Comparison of ENCODE assay signal across 19 cellular contexts in genomic region chr1:27237112-27237511, GRCh38. TPM values are rescaled to one million over a fixed set of nuclear protein-coding genes. Genes with fewer than 3 reads are reported as not detected.
A peak's percentile ranks its signal among the peaks of the same experiment; 100 is the strongest.
DNase-seq lines count a peak whose midpoint lies in the region; ATAC-seq, FAIRE-seq and TF ChIP-seq lines count a peak whose summit lies in the region.
"Had no signal": no experiment of that assay in that cellular context is flagged by ENCODE, and none has a peak within 500 bp of the region (broad histone marks: within the 10 kb centered on the region; RNA-seq: fewer than 3 reads in every experiment).

No MANE protein-coding gene starts in this region.

- no peak for TF ChIP-seq POLR2A in A549 (IDR thresholded peaks at IDR 0.05; ENCODE audit: low read length)
- TF ChIP-seq POLR2A in GM12878 (IDR thresholded peaks at IDR 0.05; ENCODE audit: low read depth, low read length) = no peak

- H3K4me2 ChIP-seq in A549 = no peak overlapping the region
- H3K4me2 ChIP-seq in GM12878 (ENCODE audit: control insufficient read depth, insufficient read depth) = 0 out of 2 replicates have a peak overlapping the region, but pooled peaks have one; percentile 17
- no peak overlapping the region for H3K4me2 ChIP-seq in GM23338

- H3K27me3 Mint-ChIP-seq in CD4-positive, CD25-positive, alpha-beta regulatory T cell = no peaks in the 10 kb centered on the region
- no peaks in the 10 kb centered on the region for H3K27me3 Mint-ChIP-seq in naive thymus-derived CD8-positive, alpha-beta T cell
- peaks cover 8% of the 10 kb centered on the region for H3K27me3 Mint-ChIP-seq in GM23338 (ENCODE audit: insufficient read depth, low read depth, poor library complexity)
- H3K27me3 Mint-ChIP-seq: IgD-negative memory B cell had no signal

- DNase-seq in A549 (ENCODE audit: low read depth in 1 of 2, low spot score in 1 of 2) = no peak
- DNase-seq in CD4-positive, CD25-positive, alpha-beta regulatory T cell = no peak
- no peak for DNase-seq in GM12878 (ENCODE audit: low read depth, low spot score)
- DNase-seq in naive thymus-derived CD8-positive, alpha-beta T cell = no peak
- no peak for DNase-seq in H7
- DNase-seq in GM23338 (ENCODE audit: low spot score) = no peak
- DNase-seq in SHP77 treated with DMSO at 0.1 percent for 48 hours (lab: John Stamatoyannopoulos, UW) = no peak
- DNase-seq: AML-193, DMS 273 treated with DMSO at 0.1 percent for 48 hours, NCI-H1092 treated with DMSO at 0.1 percent for 48 hours, NCI-H1694, NCI-H2107, NCI-H226, NCI-H526 treated with DMSO at 0.1 percent for 48 hours had no signal

- SMC1A ChIA-PET in GM12878 (lab: Charles Lee; ENCODE audit: uncharacterized antibody, unreplicated experiment) = interaction anchor here (1.6 to 4.5 kb wide), 3 partner anchors 14 to 30 kb away, joined by 5 to 21 read pairs (median 5); no protein-coding TSS in a partner anchor

- TF ChIP-seq EP300 in A549 (IDR thresholded peaks at IDR 0.05) (no peak), GM12878 (IDR thresholded peaks at IDR 0.05; ENCODE audit: borderline replicate concordance in 1 of 2, control insufficient read depth in 1 of 2, low read depth in 2 of 2, low read length in 2 of 2) (no peak)

- WGBS in A549 (ENCODE audit: missing lambda C conversion rate) = 92% methylated on average over 4 of the region's 4 CpGs
- 99% methylated on average over 4 of the region's 4 CpGs for WGBS in GM12878 (ENCODE audit: insufficient coverage, insufficient replicate concordance, low lambda C conversion rate, missing lambda C conversion rate)

- BruUV-seq in GM12878 (replicated peaks; lab: Mats Ljungman, UMichigan) = no TSS peak

- H3K4me1 Mint-ChIP-seq in CD4-positive, CD25-positive, alpha-beta regulatory T cell = peaks cover 15 to 47% (median 33%) of the 10 kb centered on the region in 4 donors
- H3K4me1 Mint-ChIP-seq in naive thymus-derived CD8-positive, alpha-beta T cell = peaks cover 30 to 49% (median 41%) of the 10 kb centered on the region in 4 donors
- peaks cover 16% of the 10 kb centered on the region for H3K4me1 Mint-ChIP-seq in GM23338

- CTCF ChIA-PET in A549 (lab: Yijun Ruan, JAX) = interaction anchor here (0.5 to 1.7 kb wide), 3 partner anchors 47 to 593 kb away, joined by 3 to 5 read pairs (median 4); no protein-coding TSS in a partner anchor
- CTCF ChIA-PET in GM12878 (lab: Yijun Ruan, JAX) = interaction anchor here (1.0 to 1.5 kb wide), 2 partner anchors 15 to 63 kb away, joined by 3 read pairs; no protein-coding TSS in a partner anchor

- POLR2A ChIA-PET in A549 (lab: Yijun Ruan, JAX) = no interaction called here
- POLR2A ChIA-PET in GM12878 (lab: Charles Lee) = interaction anchor here (1.4 to 1.6 kb wide), 2 partner anchors 15 to 17 kb away, joined by 5 to 9 read pairs; no protein-coding TSS in a partner anchor
- POLR2A ChIA-PET in naive thymus-derived CD8-positive, alpha-beta T cell (lab: Charles Lee) = interaction anchor here (0.7 kb wide), 1 partner anchor 162 kb away, joined by 3 read pairs; no protein-coding TSS in a partner anchor

- TF ChIP-seq RAD21 in A549 (conservative IDR thresholded peaks at IDR 0.05 in 1 of 2, IDR thresholded peaks at IDR 0.05 in 1 of 2) (no peak), GM12878 (IDR thresholded peaks at IDR 0.05; ENCODE audit: insufficient read depth, low read depth, low read length) (no peak)

- H3K9me3 ChIP-seq in A549 (no peaks in the 10 kb centered on the region), GM12878 (replicated peaks; ENCODE audit: control insufficient read depth, insufficient read depth, low read length) (no peaks in the 10 kb centered on the region)
- no peaks in the 10 kb centered on the region for H3K9me3 ChIP-seq in CD4-positive, CD25-positive, alpha-beta regulatory T cell (ENCODE audit: control insufficient read depth in 2 of 2, low read length in 2 of 2)
- H3K9me3 ChIP-seq: SJSA1 had no signal

- H3K4me3 ChIP-seq in A549 = no peak overlapping the region
- no peak overlapping the region for H3K4me3 ChIP-seq in CD4-positive, CD25-positive, alpha-beta regulatory T cell (ENCODE audit: low read depth, low read length)
- H3K4me3 ChIP-seq in GM12878 = no peak overlapping the region
- H3K4me3 ChIP-seq in H7 (ENCODE audit: insufficient read depth, low read depth, low read length) = no peak overlapping the region
- no peak overlapping the region for H3K4me3 ChIP-seq in GM23338
- H3K4me3 ChIP-seq: SJSA1 had no signal

- H4K20me1 ChIP-seq in GM12878 (ENCODE audit: control insufficient read depth, insufficient read depth) (no peaks in the 10 kb centered on the region), GM23338 (replicated peaks; ENCODE audit: insufficient read depth) (no peaks in the 10 kb centered on the region; the same call in 1 of the 2 replicates)

- RAD21 ChIA-PET in GM12878 (lab: Charles Lee; ENCODE audit: unreplicated experiment) = no interaction called here

- intact Hi-C loops in GM12878 (cut with micrococcal nuclease; ENCODE audit: unreplicated experiment) = no loop called here

- H3K4me1 ChIP-seq in A549 = peaks cover 8% of the 10 kb centered on the region; the same call in 2 of the 3 replicates
- H3K4me1 ChIP-seq in CD4-positive, CD25-positive, alpha-beta regulatory T cell (ENCODE audit: control insufficient read depth, insufficient read depth, low read length, poor library complexity, severe bottlenecking) = peaks cover 26% of the 10 kb centered on the region
- H3K4me1 ChIP-seq in GM12878 (ENCODE audit: control insufficient read depth, insufficient read depth, low read length) = peaks cover 12% of the 10 kb centered on the region
- peaks cover 9% of the 10 kb centered on the region for H3K4me1 ChIP-seq in GM23338 (ENCODE audit: insufficient read depth)

- H3K4me3 Mint-ChIP-seq in CD4-positive, CD25-positive, alpha-beta regulatory T cell = peak overlapping the region; percentile 52 to 63 (median 56)
- peak overlapping the region in 7 of 10 donors; percentile 11 to 36 (median 32) for H3K4me3 Mint-ChIP-seq in naive thymus-derived CD8-positive, alpha-beta T cell
- no peak overlapping the region for H3K4me3 Mint-ChIP-seq in GM23338

- in situ Hi-C loops in GM12878 (cut with MboI) = no loop called here

- peaks cover 4% of the 10 kb centered on the region for H3K36me3 Mint-ChIP-seq in CD4-positive, CD25-positive, alpha-beta regulatory T cell
- peaks cover 0 to 5% (median 2%) of the 10 kb centered on the region in 3 donors for H3K36me3 Mint-ChIP-seq in naive thymus-derived CD8-positive, alpha-beta T cell
- H3K36me3 Mint-ChIP-seq in GM23338 (ENCODE audit: low read depth) = no peaks in the 10 kb centered on the region
- H3K36me3 Mint-ChIP-seq: IgD-negative memory B cell had no signal

- H3K9ac ChIP-seq in GM12878 (ENCODE audit: control insufficient read depth, insufficient read depth, low read length) = no peak overlapping the region

- FAIRE-seq in A549 (lab: Jason Lieb, UNC) (no peak), GM12878 (lab: Jason Lieb, UNC) (no peak)
- FAIRE-seq: H1 had no signal

- H3K79me2 ChIP-seq in GM12878 (ENCODE audit: control insufficient read depth, insufficient read depth, low read length) (peaks cover 18% of the 10 kb centered on the region), GM23338 (replicated peaks; ENCODE audit: insufficient read depth) (0 out of 2 replicates have a peak, but pooled peaks cover 4% of the 10 kb centered on the region)

- H3F3A ChIP-seq in GM23338 (replicated peaks; ENCODE audit: low read depth) = 0 out of 2 replicates have a peak, but pooled peaks cover 6% of the 10 kb centered on the region

- TF ChIP-seq CTCF in A549 (IDR thresholded peaks at IDR 0.05) (no peak), GM12878 (IDR thresholded peaks at IDR 0.05 in 2 of 3, conservative IDR thresholded peaks at IDR 0.05 in 1 of 3; ENCODE audit: control insufficient read depth in 2 of 3, extremely low read depth in 1 of 3, insufficient read depth in 1 of 3, low read depth in 3 of 3, low read length in 3 of 3) (no peak), GM23338 (conservative IDR thresholded peaks at IDR 0.05; ENCODE audit: low read depth in 2 of 2) (no peak)

- H3K36me3 ChIP-seq in CD4-positive, CD25-positive, alpha-beta regulatory T cell (ENCODE audit: control insufficient read depth, insufficient read depth, low read length) = no peaks in the 10 kb centered on the region
- H3K36me3 ChIP-seq in GM12878 (ENCODE audit: control insufficient read depth in 2 of 2, insufficient read depth in 2 of 2, low read length in 1 of 2) (no peaks in the 10 kb centered on the region), H7 (replicated peaks; ENCODE audit: control insufficient read depth, insufficient read depth, low read length) (no peaks in the 10 kb centered on the region), GM23338 (ENCODE audit: insufficient read depth) (no peaks in the 10 kb centered on the region)
- H3K36me3 ChIP-seq: SJSA1 had no signal

- no peak for ATAC-seq in A549
- no peak for ATAC-seq in CD4-positive, CD25-positive, alpha-beta regulatory T cell (ENCODE audit: low read depth in 2 of 2)
- ATAC-seq in GM12878 = no peak
- ATAC-seq in naive thymus-derived CD8-positive, alpha-beta T cell = no peak
- ATAC-seq in GM23338 = no peak
- ATAC-seq in HG02885 (IDR thresholded peaks at IDR 0.05; ENCODE audit: poor library complexity, unreplicated experiment) = no peak

- H3K27ac ChIP-seq in A549 (no peak overlapping the region), GM12878 (ENCODE audit: control insufficient read depth, insufficient read depth) (no peak overlapping the region), GM23338 (ENCODE audit: low read depth) (no peak overlapping the region)
- no peak overlapping the region for H3K27ac ChIP-seq in CD4-positive, CD25-positive, alpha-beta regulatory T cell (ENCODE audit: insufficient read depth, low read length, poor library complexity, severe bottlenecking)
- H3K27ac ChIP-seq: RWPE1, SJSA1 had no signal

- no peaks in the 10 kb centered on the region for H3K27me3 ChIP-seq in CD4-positive, CD25-positive, alpha-beta regulatory T cell (ENCODE audit: control insufficient read depth, insufficient read depth, low read length)
- no peaks in the 10 kb centered on the region for H3K27me3 ChIP-seq in GM12878 (replicated peaks in 1 of 2; ENCODE audit: control insufficient read depth in 2 of 2, insufficient read depth in 2 of 2, low read length in 1 of 2)
- no peaks in the 10 kb centered on the region for H3K27me3 ChIP-seq in H7 (ENCODE audit: control insufficient read depth, insufficient read depth, low read length)
- peaks cover 11% of the 10 kb centered on the region; the same call in 1 of the 2 replicates for H3K27me3 ChIP-seq in GM23338 (ENCODE audit: insufficient read depth)
- H3K27me3 ChIP-seq: SJSA1 had no signal

- H3K27ac Mint-ChIP-seq in CD4-positive, CD25-positive, alpha-beta regulatory T cell = no peak overlapping the region
- peak overlapping the region in 4 of 10 donors; percentile 43 to 66 (median 50) for H3K27ac Mint-ChIP-seq in naive thymus-derived CD8-positive, alpha-beta T cell
- H3K27ac Mint-ChIP-seq in GM23338 = no peak overlapping the region

- H3K9me3 Mint-ChIP-seq in CD4-positive, CD25-positive, alpha-beta regulatory T cell = no peaks in the 10 kb centered on the region
- H3K9me3 Mint-ChIP-seq in naive thymus-derived CD8-positive, alpha-beta T cell = peaks cover 0 to 1% (median 0%) of the 10 kb centered on the region in 9 donors
- H3K9me3 Mint-ChIP-seq in GM23338 = no peaks in the 10 kb centered on the region; the same call in 2 of the 3 replicates
- H3K9me3 Mint-ChIP-seq: IgD-negative memory B cell had no signal

- no peaks in the 10 kb centered on the region for H3K9me2 ChIP-seq in GM23338 (ENCODE audit: insufficient read depth)

- H2AFZ ChIP-seq in GM12878 (ENCODE audit: control insufficient read depth, low read depth, low read length) = no peak overlapping the region
- no peak overlapping the region for H2AFZ ChIP-seq in GM23338

RNA-seq across cellular contexts. Expression of gene WDTC1, which starts 2.7 kb away (rescaled TPM):
- polyA plus RNA-seq in A549 (2011; rRNA removed) = 3.8 and 4.0 TPM in 2 replicates
- 2.9 and 4.3 TPM in 2 replicates for polyA plus RNA-seq in A549 (2012; cell fraction: cytosol; rRNA removed)
- polyA plus RNA-seq in A549 (2012; cell fraction: nucleus; rRNA removed) = 4.0 and 4.3 TPM in 2 replicates
- 6.0 to 7.8 TPM (median 6.9 TPM) in 3 replicates for polyA plus RNA-seq in A549 (2017; fragmentation: RNase III; extraction: RNeasy Plus Mini Kit Qiagen cat#74134 plus additional on column Dnase treatment)
- polyA minus RNA-seq in A549 (2011; rRNA and poly(A)+ RNA removed) = 6.2 and 6.6 TPM in 2 replicates
- total RNA-seq in CD4-positive, CD25-positive, alpha-beta regulatory T cell = 46.1 TPM
- polyA plus RNA-seq in CD4-positive, CD25-positive, alpha-beta regulatory T cell = 1 to 10 TPM; 3.3 to 5.9 (median 5.5) TPM
- 17.9 and 20.5 TPM in 2 replicates for total RNA-seq in GM12878 (2013; cell fraction: nucleolus; rRNA removed)
- total RNA-seq in GM12878 (2014; rRNA removed) = 14.2 and 15.4 TPM in 2 replicates
- total RNA-seq in GM12878 (2014; rRNA removed; fragmentation: Illumina TruSeq; extraction: Trizol) = 8.0 and 8.2 TPM in 2 replicates
- 28.7 and 30.3 TPM in 2 replicates for total RNA-seq in GM12878 (2021)
- polyA plus RNA-seq in GM12878 (2011; ENCODE audit: low read depth) = 11.8 TPM
- polyA plus RNA-seq in GM12878 (2011; rRNA removed) = 3.1 and 7.2 TPM in 2 replicates
- polyA plus RNA-seq in GM12878 (2011; cell fraction: cytosol; rRNA removed) = 6.6 and 7.2 TPM in 2 replicates
- 11.0 and 11.5 TPM in 2 replicates for polyA plus RNA-seq in GM12878 (2011; cell fraction: nucleus; rRNA removed)
- 24.2 and 26.5 TPM in 2 replicates for polyA plus RNA-seq in GM12878 (2012)
- polyA plus RNA-seq in GM12878 (2014; fragmentation: Illumina TruSeq; extraction: Trizol) = 12.6 and 19.0 TPM in 2 replicates
- under 1 TPM; 0.21 to 0.26 TPM for polyA plus RNA-seq in GM12878 (2014; fragmentation: Nextera tagmentation; extraction: Ambion mirVana)
- 15.1 and 17.3 TPM in 2 replicates for polyA plus RNA-seq in GM12878 (2014; rRNA removed)
- polyA plus RNA-seq in GM12878 (2016; fragmentation: Nextera tagmentation; extraction: Ambion mirVana) = 1 to 10 TPM; 2.8 to 3.7 TPM
- polyA minus RNA-seq in GM12878 (2011; rRNA and poly(A)+ RNA removed) = 10.3 and 12.9 TPM in 2 replicates
- polyA minus RNA-seq in GM12878 (2011; cell fraction: cytosol; rRNA and poly(A)+ RNA removed) = 5.1 and 6.1 TPM in 2 replicates
- polyA minus RNA-seq in GM12878 (2011; cell fraction: nucleus; rRNA and poly(A)+ RNA removed) = 4.4 and 6.5 TPM in 2 replicates
- total RNA-seq in naive thymus-derived CD8-positive, alpha-beta T cell = 10 to 100 TPM; 57.4 to 58.2 TPM
- 1 to 10 TPM; 4.0 to 5.8 (median 5.6) TPM for polyA plus RNA-seq in naive thymus-derived CD8-positive, alpha-beta T cell
- 23.9 and 26.1 TPM in 2 replicates for total RNA-seq in H7 (2014; rRNA removed; shearing (Covaris generic))
- 13.9 and 14.0 TPM in 2 replicates for total RNA-seq in GM23338 (2014; rRNA removed; shearing (Covaris generic))
- 3.4 and 3.8 TPM in 2 replicates for polyA plus RNA-seq in GM23338 (2016; fragmentation: Nextera tagmentation; extraction: Ambion mirVana)
